In the genomic region with DNA sequence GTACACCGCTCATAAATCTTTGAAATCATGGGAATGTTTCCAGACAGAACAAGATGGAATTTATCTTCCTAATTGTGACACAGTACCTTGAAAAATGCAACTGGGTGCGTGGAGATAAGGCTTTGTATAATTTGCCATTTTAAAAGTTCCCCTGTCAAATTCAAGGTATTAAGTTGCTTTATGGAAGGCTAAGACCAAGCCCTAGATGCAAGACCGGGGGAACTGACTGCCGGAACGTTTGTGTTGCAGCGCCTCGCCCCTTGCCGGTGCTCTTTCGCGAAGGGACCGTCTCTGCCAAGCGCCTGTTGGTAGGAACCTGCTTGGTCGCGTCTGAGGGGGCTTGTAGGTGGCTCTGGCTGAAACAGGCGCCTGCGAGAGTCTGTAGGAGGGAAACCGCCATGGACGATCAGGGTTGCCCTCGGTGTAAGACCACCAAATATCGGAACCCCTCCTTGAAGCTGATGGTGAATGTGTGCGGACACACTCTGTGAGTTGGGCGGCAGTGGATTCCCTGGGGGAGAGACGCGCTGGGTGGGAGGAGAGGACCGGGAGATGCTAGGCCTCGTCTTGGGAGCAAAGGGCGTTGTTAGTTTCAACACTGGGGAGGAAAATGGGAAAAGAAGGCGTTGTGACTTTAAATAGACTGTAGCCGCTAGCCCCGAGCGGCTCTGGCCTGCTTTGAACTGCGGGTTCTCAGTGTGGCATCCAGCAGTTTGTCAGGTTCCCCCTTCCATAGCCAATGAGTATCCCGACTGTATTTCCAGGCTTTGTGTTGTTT, we compare ENCODE assay signal across 8 cellular contexts. TPM values are rescaled to one million over a fixed set of nuclear protein-coding genes. Genes with fewer than 3 reads are reported as not detected.
A peak's percentile ranks its signal among the peaks of the same experiment; 100 is the strongest.
DNase-seq lines count a peak whose midpoint lies in the region; ATAC-seq lines count a peak whose summit lies in the region.

A gene (plus strand): TSS at position 297 of the 778 bp plus-strand sequence. CDS start 102 bp downstream, at position 399.

- H3K27ac ChIP-seq in epithelial cell of prostate: peak within 1 kb of the TSS; percentile 57

- ATAC-seq in GM19468 (IDR thresholded peaks at IDR 0.05; ENCODE audit: extremely low read depth, unreplicated experiment): peak; percentile 28

- DNase-seq in COLO829 (ENCODE audit: low spot score): peak; percentile 47
- peak; percentile 60 for DNase-seq in HS-5 (ENCODE audit: low read depth)
- peak; percentile 76 for DNase-seq in NOMO-1 treated with dmso at 0.1 percent for 144 hours (lab: John Stamatoyannopoulos, UW; ENCODE audit: unreplicated experiment)
- peak; percentile 59 for DNase-seq in activated CD8-positive, alpha-beta memory T cell treated with anti-CD3 and anti-CD28 coated beads, Interleukin-2, amount 50 U/mL, for 24 hours (ENCODE audit: extremely low read depth)
- no peak for DNase-seq in epithelial cell of prostate (ENCODE audit: low read depth, low spot score)
- DNase-seq in mucosa of gallbladder (ENCODE audit: low spot score): peak; percentile 69
- DNase-seq in stimulated activated CD8-positive, alpha-beta memory T cell treated with anti-CD3 and anti-CD28 coated beads, Interleukin-4, amount 100 ng/mL, for 4 hours (ENCODE audit: low read depth in 2 of 2, low spot score in 1 of 2): peak; percentile 47 to 53

RNA-seq across cellular contexts. Expression of the gene that starts here (rescaled TPM):
- 26.1 TPM for total RNA-seq in mucosa of gallbladder
